In the genomic region with DNA sequence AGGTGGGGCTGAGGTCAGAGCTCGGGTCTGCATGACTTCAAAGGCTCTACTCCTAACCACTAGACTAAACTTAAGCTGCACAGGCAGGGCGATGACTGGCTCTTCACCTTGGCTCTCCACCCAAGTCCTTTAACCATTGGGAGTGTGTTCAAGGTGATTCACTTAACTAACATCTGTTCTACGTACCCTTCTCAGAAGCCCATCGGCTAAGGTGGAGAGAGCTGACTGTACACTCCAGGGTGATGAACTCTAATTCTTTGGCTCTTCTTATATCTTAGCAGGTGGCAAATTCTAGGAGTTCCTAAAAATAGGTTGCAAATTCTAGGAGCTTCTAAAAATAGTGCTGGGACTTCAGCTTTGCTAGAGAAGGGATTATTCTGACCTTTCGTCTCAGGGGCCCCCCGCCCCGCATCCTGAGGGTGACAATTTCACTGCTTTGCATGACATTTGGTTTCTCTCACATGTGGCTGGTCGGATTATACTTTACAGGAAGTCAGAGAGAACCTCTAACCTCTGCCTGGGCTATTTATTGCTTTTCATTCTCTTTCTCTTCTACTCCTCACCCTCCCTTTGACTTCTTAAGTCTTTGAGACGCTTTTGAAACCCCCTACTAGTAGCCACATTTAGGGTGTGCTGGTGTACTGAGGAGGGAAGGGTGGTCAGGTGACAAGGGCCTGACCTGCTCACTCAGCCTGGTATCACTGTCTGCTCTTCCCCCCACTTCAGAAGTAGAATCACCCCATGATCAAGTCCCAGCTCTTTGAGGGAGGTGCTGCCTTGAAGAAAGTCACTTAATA, we compare ENCODE assay signal across 8 cellular contexts. TPM values are rescaled to one million over a fixed set of nuclear protein-coding genes. Genes with fewer than 3 reads are reported as not detected.
DNase-seq lines count a peak whose midpoint lies in the region; ATAC-seq and TF ChIP-seq lines count a peak whose summit lies in the region.

No MANE protein-coding gene starts in this region.

- peaks cover 74% of the 10 kb centered on the region for H3K4me1 Mint-ChIP-seq in nephron progenitor cell

- DNase-seq in GM19238 (ENCODE audit: insufficient read length, low spot score), result peak; percentile 53
- peak; percentile 59 to 65 for DNase-seq in activated CD4-positive, alpha-beta T cell treated with anti-CD3 and anti-CD28 coated beads, Interleukin-2, amount 50 U/mL, for 48 hours
- no peak for DNase-seq in nephron progenitor cell
- no peak for DNase-seq in ACHN
- DNase-seq in D341Med (ENCODE audit: low spot score), result no peak
- no peak for DNase-seq in SK-N-DZ (ENCODE audit: low spot score)
- no peak for DNase-seq in NCI-H748 (lab: John Stamatoyannopoulos, UW; ENCODE audit: unreplicated experiment)

- peak; percentile 69 for ATAC-seq in HG03066 (IDR thresholded peaks at IDR 0.05; ENCODE audit: low read depth, unreplicated experiment)

- H3K9me3 Mint-ChIP-seq in nephron progenitor cell, result no peaks in the 10 kb centered on the region

- no peaks in the 10 kb centered on the region for H3K27me3 Mint-ChIP-seq in nephron progenitor cell (ENCODE audit: low read depth, poor library complexity)

- H3K36me3 Mint-ChIP-seq in nephron progenitor cell (ENCODE audit: low read depth), result no peaks in the 10 kb centered on the region

- in situ Hi-C loops in ACHN (cut with HindIII; ENCODE audit: low pct_ligation_motif_present, low pct_unique_long_range_greater_than_20kb, low sequenced_read_pairs), result no loop called here

- no peak for TF ChIP-seq CTCF in nephron progenitor cell (IDR thresholded peaks at IDR 0.05)

- H3K27ac Mint-ChIP-seq in nephron progenitor cell, result peak overlapping the region; percentile 82

- H3K4me3 Mint-ChIP-seq in nephron progenitor cell, result no peak overlapping the region

RNA-seq across cellular contexts. Expression of a gene that starts 55.5 kb away (rescaled TPM):
- not detected in 2 replicates for polyA plus RNA-seq in SK-N-DZ (2014; cell fraction: cytosol; rRNA removed)
- not detected in 2 replicates for polyA plus RNA-seq in SK-N-DZ (2014; cell fraction: nucleus; rRNA removed)

Comparison
In these comparisons a context has a peak if more than half of its experiments do, and no peak if none do; other contexts are left out.
1. DNase-seq: peak in GM19238 (single experiment) and activated CD4-positive, alpha-beta T cell treated with anti-CD3 and anti-CD28 coated beads, Interleukin-2, amount 50 U/mL, for 48 hours (2 of 2); none in nephron progenitor cell (single experiment), ACHN (single experiment), D341Med (single experiment), SK-N-DZ (single experiment) and NCI-H748 (single experiment).